ENCODE assay signal across 3 cellular contexts in genomic region chr5:172478256-172478655, GRCh38.
"Had no signal": no experiment of that assay in that cellular context is flagged by ENCODE, and none has a peak within 500 bp of the region (broad histone marks: within the 10 kb centered on the region; RNA-seq: fewer than 3 reads in every experiment).

No MANE protein-coding gene starts in this region.

- H3K9me3 ChIP-seq: MG63, SK-N-SH had no signal

- H3K9ac ChIP-seq: SK-N-SH had no signal

- H3K4me2 ChIP-seq: SK-N-SH had no signal

- H3K36me3 ChIP-seq: MG63 had no signal

- H3K4me3 ChIP-seq: MG63 had no signal

- H3K27me3 ChIP-seq: MG63 had no signal

- H3K27ac ChIP-seq: RWPE1 had no signal
